ENCODE assay signal across 8 cellular contexts in the genomic region with DNA sequence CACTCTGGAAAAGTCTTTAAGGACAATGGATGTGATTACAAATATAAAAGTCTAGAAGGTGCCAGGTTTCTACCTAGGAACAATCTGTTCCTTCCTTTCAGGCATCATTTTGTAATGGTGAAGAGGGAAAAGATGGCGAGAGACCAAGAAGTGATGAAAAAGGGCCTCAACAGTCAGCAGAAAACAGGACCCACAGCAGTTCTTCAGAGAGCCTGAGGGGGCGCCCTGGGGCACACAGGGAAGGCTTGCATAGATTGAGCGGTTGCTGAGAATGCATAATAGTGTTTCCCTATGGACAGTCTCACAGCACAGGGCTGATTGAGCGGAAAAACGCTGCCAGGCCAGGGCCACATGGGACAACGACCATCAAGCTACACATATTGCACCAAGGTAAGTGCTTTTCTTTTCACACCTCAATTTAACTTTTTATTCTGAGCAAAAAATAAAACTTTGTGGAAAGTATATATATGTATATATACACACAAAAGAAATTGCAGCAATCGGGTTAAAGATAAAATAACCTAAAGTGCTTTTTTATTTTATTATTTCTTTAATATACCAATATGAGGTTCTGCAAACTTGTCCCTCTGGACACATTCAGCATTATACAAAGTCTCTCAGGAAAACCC. TPM values are rescaled to one million over a fixed set of nuclear protein-coding genes. Genes with fewer than 3 reads are reported as not detected.
DNase-seq lines count a peak whose midpoint lies in the region; ATAC-seq and TF ChIP-seq lines count a peak whose summit lies in the region.

No MANE protein-coding gene starts in this region.

- H3K9me3 ChIP-seq in NT2/D1 (ENCODE audit: insufficient read depth, low read length) (no peaks in the 10 kb centered on the region), endodermal cell (ENCODE audit: control insufficient read depth, low read length) (no peaks in the 10 kb centered on the region), mucosa of descending colon (no peaks in the 10 kb centered on the region)

- CTCF ChIA-PET in activated CD8-positive, alpha-beta memory T cell treated with anti-CD3 and anti-CD28 coated beads, Interleukin-2, amount 10 ng/mL, durations not matched to agents 7 days and 5 days (lab: Charles Lee) = interaction anchor here (1.0 to 2.1 kb wide), 2 partner anchors 49 to 179 kb away, joined by 3 to 12 read pairs; partner anchors contain the start of gene MTF1

- peak; percentile 92 for TF ChIP-seq CTCF in endodermal cell (conservative IDR thresholded peaks at IDR 0.05)
- TF ChIP-seq CTCF in mucosa of descending colon (IDR thresholded peaks at IDR 0.05) = peak; percentile 77

- DNase-seq in DMS153 treated with DMSO at 0.1 percent for 48 hours (lab: John Stamatoyannopoulos, UW; ENCODE audit: unreplicated experiment) (peak; percentile 85), HuH-7.5 (ENCODE audit: low spot score) (peak; percentile 60), NT2/D1 (ENCODE audit: low read depth, low spot score) (peak; percentile 76), endodermal cell (peak; percentile 87), mucosa of descending colon (peak; percentile 71 to 78 (median 74)), stromal cell of bone marrow (ENCODE audit: low read depth) (peak; percentile 69)
- peak; percentile 75 for DNase-seq in activated CD8-positive, alpha-beta memory T cell treated with anti-CD3 and anti-CD28 coated beads, Interleukin-2, amount 10 ng/mL, durations not matched to agents 7 days and 5 days

- no peak overlapping the region for H3K27ac ChIP-seq in endodermal cell (ENCODE audit: low read depth, low read length)

- H3K27ac Mint-ChIP-seq in activated CD8-positive, alpha-beta memory T cell treated with anti-CD3 and anti-CD28 coated beads, Interleukin-2, amount 10 ng/mL, durations not matched to agents 7 days and 5 days = peak overlapping the region; percentile 46
- H3K27ac Mint-ChIP-seq in endodermal cell = no peak overlapping the region

- no peaks in the 10 kb centered on the region for H3K27me3 ChIP-seq in NT2/D1 (ENCODE audit: insufficient read depth, insufficient read length)
- no peaks in the 10 kb centered on the region for H3K27me3 ChIP-seq in endodermal cell (ENCODE audit: control insufficient read depth, insufficient read depth, low read length, poor library complexity, severe bottlenecking)

- H3K36me3 Mint-ChIP-seq in activated CD8-positive, alpha-beta memory T cell treated with anti-CD3 and anti-CD28 coated beads, Interleukin-2, amount 10 ng/mL, durations not matched to agents 7 days and 5 days = peaks cover 12% of the 10 kb centered on the region
- peaks cover 35% of the 10 kb centered on the region for H3K36me3 Mint-ChIP-seq in endodermal cell (ENCODE audit: low read depth)

- no peak overlapping the region for H3K4me3 ChIP-seq in NT2/D1 (ENCODE audit: insufficient read length, low read depth)
- H3K4me3 ChIP-seq in endodermal cell (ENCODE audit: low read length) = no peak overlapping the region
- no peak overlapping the region for H3K4me3 ChIP-seq in mucosa of descending colon

- H3K4me1 ChIP-seq in NT2/D1 (ENCODE audit: insufficient read depth, insufficient read length) (peaks cover 8% of the 10 kb centered on the region), endodermal cell (ENCODE audit: control insufficient read depth, insufficient read depth, low read length) (peaks cover 5% of the 10 kb centered on the region), mucosa of descending colon (ENCODE audit: low read depth) (peaks cover 16% of the 10 kb centered on the region)

- intact Hi-C loops in mucosa of descending colon (cut with DNase I, micrococcal nuclease) = no loop called here

- WGBS in endodermal cell (ENCODE audit: insufficient coverage in 1 of 2, insufficient read length in 1 of 2), 2 experiments = 20 to 30% methylated on average over 1 to 6 of the region's 7 CpGs

- H3K36me3 ChIP-seq in NT2/D1 (ENCODE audit: insufficient read depth, insufficient read length, low read length) (peaks cover 74% of the 10 kb centered on the region), endodermal cell (ENCODE audit: control insufficient read depth, insufficient read depth, low read length) (peaks cover 34% of the 10 kb centered on the region), mucosa of descending colon (ENCODE audit: low read depth) (no peaks in the 10 kb centered on the region)

- H3K4me1 Mint-ChIP-seq in activated CD8-positive, alpha-beta memory T cell treated with anti-CD3 and anti-CD28 coated beads, Interleukin-2, amount 10 ng/mL, durations not matched to agents 7 days and 5 days = peaks cover 23% of the 10 kb centered on the region
- peaks cover 16% of the 10 kb centered on the region for H3K4me1 Mint-ChIP-seq in endodermal cell

- H3K4me3 Mint-ChIP-seq in activated CD8-positive, alpha-beta memory T cell treated with anti-CD3 and anti-CD28 coated beads, Interleukin-2, amount 10 ng/mL, durations not matched to agents 7 days and 5 days = no peak overlapping the region
- H3K4me3 Mint-ChIP-seq in endodermal cell = no peak overlapping the region

- no peaks in the 10 kb centered on the region for H3K9me3 Mint-ChIP-seq in activated CD8-positive, alpha-beta memory T cell treated with anti-CD3 and anti-CD28 coated beads, Interleukin-2, amount 10 ng/mL, durations not matched to agents 7 days and 5 days (ENCODE audit: low read depth)
- H3K9me3 Mint-ChIP-seq in endodermal cell = no peaks in the 10 kb centered on the region

- no peak overlapping the region for H3K9ac ChIP-seq in NT2/D1 (ENCODE audit: insufficient read length, low read depth)
- H3K9ac ChIP-seq in endodermal cell (ENCODE audit: extremely low read depth, low read length, poor library complexity, severe bottlenecking) = no peak overlapping the region

- ATAC-seq in activated CD8-positive, alpha-beta memory T cell treated with anti-CD3 and anti-CD28 coated beads, Interleukin-2, amount 10 ng/mL, durations not matched to agents 7 days and 5 days = no peak
- ATAC-seq in mucosa of descending colon (peak; percentile 60), HG02884 (IDR thresholded peaks at IDR 0.05; ENCODE audit: unreplicated experiment) (no peak)

- no peaks in the 10 kb centered on the region for H3K27me3 Mint-ChIP-seq in activated CD8-positive, alpha-beta memory T cell treated with anti-CD3 and anti-CD28 coated beads, Interleukin-2, amount 10 ng/mL, durations not matched to agents 7 days and 5 days
- no peaks in the 10 kb centered on the region for H3K27me3 Mint-ChIP-seq in endodermal cell (ENCODE audit: insufficient read depth)

RNA-seq across cellular contexts. Expression of gene YRDC, which starts 3.1 kb away (rescaled TPM):
- total RNA-seq in activated CD8-positive, alpha-beta memory T cell treated with anti-CD3 and anti-CD28 coated beads, Interleukin-2, amount 10 ng/mL, durations not matched to agents 7 days and 5 days = 10 to 100 TPM; 16.4 to 28.6 TPM
- total RNA-seq in endodermal cell (10 to 100 TPM; 21.0 to 21.1 TPM), mucosa of descending colon (10 to 100 TPM; 13.3 to 13.9 (median 13.4) TPM)
- polyA plus RNA-seq in endodermal cell (2013, experiment 1 of 2) = 18.1 TPM
- 17.8 TPM for polyA plus RNA-seq in endodermal cell (2013, experiment 2 of 2)

RNA-seq across cellular contexts. Expression of gene C1orf122, which starts 3.6 kb away (rescaled TPM):
- 10 to 100 TPM; 19.8 to 21.9 TPM for total RNA-seq in activated CD8-positive, alpha-beta memory T cell treated with anti-CD3 and anti-CD28 coated beads, Interleukin-2, amount 10 ng/mL, durations not matched to agents 7 days and 5 days
- 10 to 100 TPM; 57.3 to 60.8 TPM for total RNA-seq in endodermal cell
- polyA plus RNA-seq in endodermal cell (2013, experiment 1 of 2) = 44.1 TPM
- polyA plus RNA-seq in endodermal cell (2013, experiment 2 of 2) = 40.7 TPM
- total RNA-seq in mucosa of descending colon = 10 to 100 TPM; 29.2 to 39.0 (median 34.2) TPM

RNA-seq across cellular contexts. Expression of gene MANEAL, which starts 17.5 kb away (rescaled TPM):
- total RNA-seq in activated CD8-positive, alpha-beta memory T cell treated with anti-CD3 and anti-CD28 coated beads, Interleukin-2, amount 10 ng/mL, durations not matched to agents 7 days and 5 days = 1 to 10 TPM; 2.6 to 4.5 TPM
- total RNA-seq in endodermal cell = 1 to 10 TPM; 7.0 to 9.6 TPM
- 5.9 TPM for polyA plus RNA-seq in endodermal cell (2013, experiment 1 of 2)
- polyA plus RNA-seq in endodermal cell (2013, experiment 2 of 2) = 5.0 TPM
- total RNA-seq in mucosa of descending colon = 1 to 10 TPM; 5.4 to 7.6 (median 6.5) TPM

RNA-seq across cellular contexts. Expression of gene EPHA10, which starts 46.2 kb away (rescaled TPM):
- total RNA-seq in activated CD8-positive, alpha-beta memory T cell treated with anti-CD3 and anti-CD28 coated beads, Interleukin-2, amount 10 ng/mL, durations not matched to agents 7 days and 5 days = not detected
- under 1 TPM in 1 of 2 donors, not detected in 1; 0.42 TPM for total RNA-seq in endodermal cell
- polyA plus RNA-seq in endodermal cell (2013, experiment 1 of 2) = 0.57 TPM
- polyA plus RNA-seq in endodermal cell (2013, experiment 2 of 2) = 0.54 TPM
- 10 to 100 TPM; 45.3 to 74.4 (median 66.0) TPM for total RNA-seq in mucosa of descending colon

RNA-seq across cellular contexts. Expression of gene MTF1, which starts 48.3 kb away (rescaled TPM):
- total RNA-seq in activated CD8-positive, alpha-beta memory T cell treated with anti-CD3 and anti-CD28 coated beads, Interleukin-2, amount 10 ng/mL, durations not matched to agents 7 days and 5 days = 10 to 100 TPM; 26.4 to 29.3 TPM
- total RNA-seq in endodermal cell (10 to 100 TPM; 16.6 to 17.1 TPM), mucosa of descending colon (10 to 100 TPM; 30.6 to 42.8 (median 35.2) TPM)
- polyA plus RNA-seq in endodermal cell (2013, experiment 1 of 2) = 5.7 TPM
- polyA plus RNA-seq in endodermal cell (2013, experiment 2 of 2) = 5.3 TPM
